Comparison of ENCODE assay signal across 14 cellular contexts in genomic region chr6:140623498-140623897, GRCh38.
DNase-seq lines count a peak whose midpoint lies in the region; TF ChIP-seq lines count a peak whose summit lies in the region.
"Had no signal": no experiment of that assay in that cellular context is flagged by ENCODE, and none has a peak within 500 bp of the region (broad histone marks: within the 10 kb centered on the region; RNA-seq: fewer than 3 reads in every experiment).

No MANE protein-coding gene starts in this region.

- DNase-seq in MCF 10A (ENCODE audit: unreplicated experiment) (peak; percentile 57), breast epithelium (ENCODE audit: low spot score in 2 of 2) (no peak), SJCRH30 (peak in 1 of 2 experiments; percentile 23), fibroblast of lung (ENCODE audit: low read depth in 2 of 2) (peak; percentile 79 to 92), HuH-7 (ENCODE audit: low spot score) (no peak), HuH-7.5 (ENCODE audit: low spot score) (no peak), Karpas-422 (no peak), uterus (no peak)
- DNase-seq: activated CD8-positive, alpha-beta T cell treated with anti-CD3 and anti-CD28 coated beads for 36 hours; activated naive CD4-positive, alpha-beta T cell; thyroid gland had no signal

- H3K36me3 Mint-ChIP-seq in MCF 10A (ENCODE audit: insufficient read depth, unreplicated experiment): no peaks in the 10 kb centered on the region

- no peaks in the 10 kb centered on the region for H3K27me3 Mint-ChIP-seq in MCF 10A (ENCODE audit: insufficient read depth, unreplicated experiment)
- H3K27me3 Mint-ChIP-seq: activated CD8-positive, alpha-beta T cell treated with anti-CD3 and anti-CD28 coated beads for 36 hours had no signal

- H3K4me2 ChIP-seq in fibroblast of lung (ENCODE audit: extremely low read depth, insufficient read depth, low read length) (peak overlapping the region; percentile 3), Karpas-422 (ENCODE audit: low read depth, low read length, poor library complexity, severe bottlenecking) (no peak overlapping the region)
- H3K4me2 ChIP-seq: KMS-11, smooth muscle cell had no signal

- H3K36me3 ChIP-seq in breast epithelium: no peaks in the 10 kb centered on the region
- no peaks in the 10 kb centered on the region for H3K36me3 ChIP-seq in SJCRH30
- H3K36me3 ChIP-seq in fibroblast of lung (ENCODE audit: control insufficient read depth, insufficient read depth, low read length): no peaks in the 10 kb centered on the region
- no peaks in the 10 kb centered on the region for H3K36me3 ChIP-seq in Karpas-422 (ENCODE audit: insufficient read depth, low read length)
- H3K36me3 ChIP-seq in uterus: no peaks in the 10 kb centered on the region
- H3K36me3 ChIP-seq: thyroid gland had no signal

- H3K4me1 ChIP-seq in breast epithelium (no peaks in the 10 kb centered on the region), SJCRH30 (no peaks in the 10 kb centered on the region; the same call in 1 of the 2 replicates), fibroblast of lung (ENCODE audit: control insufficient read depth, extremely low read depth, insufficient read depth, low read length) (no peaks in the 10 kb centered on the region), Karpas-422 (ENCODE audit: low read length) (no peaks in the 10 kb centered on the region), uterus (no peaks in the 10 kb centered on the region)
- H3K4me1 ChIP-seq: thyroid gland had no signal

- H3K27ac Mint-ChIP-seq in MCF 10A (ENCODE audit: low read depth, unreplicated experiment): no peak overlapping the region
- H3K27ac Mint-ChIP-seq: activated CD8-positive, alpha-beta T cell treated with anti-CD3 and anti-CD28 coated beads for 36 hours had no signal

- H3K9me3 Mint-ChIP-seq in MCF 10A (ENCODE audit: unreplicated experiment): peaks cover 28% of the 10 kb centered on the region

- H3K4me3 Mint-ChIP-seq in MCF 10A (ENCODE audit: unreplicated experiment): no peak overlapping the region
- H3K4me3 Mint-ChIP-seq: activated CD8-positive, alpha-beta T cell treated with anti-CD3 and anti-CD28 coated beads for 36 hours had no signal

- no TSS peak for BruUV-seq in MCF 10A (replicated peaks; lab: Mats Ljungman, UMichigan)

- no peak for TF ChIP-seq CTCF in MCF 10A (IDR thresholded peaks at IDR 0.05; ENCODE audit: unreplicated experiment)
- TF ChIP-seq CTCF in breast epithelium (IDR thresholded peaks at IDR 0.05): no peak
- TF ChIP-seq CTCF in fibroblast of lung (conservative IDR thresholded peaks at IDR 0.05 in 1 of 2, IDR thresholded peaks at IDR 0.05 in 1 of 2; ENCODE audit: low read depth in 1 of 2, low read length in 2 of 2): no peak
- TF ChIP-seq CTCF in uterus (IDR thresholded peaks at IDR 0.05): no peak

- H3K27me3 ChIP-seq in breast epithelium (no peaks in the 10 kb centered on the region), SJCRH30 (no peaks in the 10 kb centered on the region), fibroblast of lung (ENCODE audit: control insufficient read depth, insufficient read depth, low read length) (no peaks in the 10 kb centered on the region), Karpas-422 (ENCODE audit: low read length) (no peaks in the 10 kb centered on the region), uterus (no peaks in the 10 kb centered on the region)
- H3K27me3 ChIP-seq: thyroid gland had no signal

- peaks cover 14 to 26% of the 10 kb centered on the region in 2 donors for H3K9me3 ChIP-seq in breast epithelium
- peaks cover 4% of the 10 kb centered on the region for H3K9me3 ChIP-seq in SJCRH30 (replicated peaks)
- no peaks in the 10 kb centered on the region for H3K9me3 ChIP-seq in fibroblast of lung (ENCODE audit: control insufficient read depth, insufficient read depth, low read depth, low read length)
- H3K9me3 ChIP-seq in Karpas-422 (ENCODE audit: low read length): no peaks in the 10 kb centered on the region
- no peaks in the 10 kb centered on the region for H3K9me3 ChIP-seq in uterus
- H3K9me3 ChIP-seq: thyroid gland had no signal

- H3K4me3 ChIP-seq in breast epithelium (no peak overlapping the region), SJCRH30 (no peak overlapping the region), fibroblast of lung (replicated peaks in 1 of 4; ENCODE audit: control extremely low read depth in 1 of 4, insufficient read depth in 1 of 4, low read depth in 3 of 4, low read length in 4 of 4) (no peak overlapping the region), Karpas-422 (ENCODE audit: low read length) (no peak overlapping the region), uterus (no peak overlapping the region)
- H3K4me3 ChIP-seq: smooth muscle cell, thyroid gland had no signal

- H3K4me1 Mint-ChIP-seq in MCF 10A (ENCODE audit: insufficient read depth, unreplicated experiment): peaks cover 5% of the 10 kb centered on the region

- POLR2A ChIA-PET in MCF 10A (lab: Yijun Ruan, JAX): no interaction called here

- CTCF ChIA-PET in MCF 10A (lab: Yijun Ruan, JAX): no interaction called here

- intact Hi-C loops in MCF 10A (cut with micrococcal nuclease): no loop called here
- intact Hi-C loops in breast epithelium (cut with DNase I; ENCODE audit: low total_unique reads): no loop called here
- intact Hi-C loops in uterus (cut with DNase I; ENCODE audit: low total_unique reads): no loop called here

- H3K9ac ChIP-seq in fibroblast of lung (ENCODE audit: insufficient read depth, low read length) (no peak overlapping the region), Karpas-422 (ENCODE audit: low read length) (no peak overlapping the region)
- H3K9ac ChIP-seq: KMS-11 had no signal

- no peaks in the 10 kb centered on the region for H4K20me1 ChIP-seq in fibroblast of lung (ENCODE audit: control insufficient read depth, extremely low read depth, insufficient read depth, low read length)
- H4K20me1 ChIP-seq in Karpas-422 (ENCODE audit: insufficient read depth, low read depth, low read length): no peaks in the 10 kb centered on the region

- H3K27ac ChIP-seq in breast epithelium (no peak overlapping the region), SJCRH30 (peak overlapping the region; percentile 15; the same call in 1 of the 2 replicates), fibroblast of lung (ENCODE audit: insufficient read depth, low read length) (no peak overlapping the region), Karpas-422 (ENCODE audit: low read length) (no peak overlapping the region), uterus (no peak overlapping the region)
- H3K27ac ChIP-seq: 22Rv1, KMS-11, thyroid gland had no signal

- H2AFZ ChIP-seq in fibroblast of lung (ENCODE audit: low read length) (no peak overlapping the region), Karpas-422 (ENCODE audit: low read length) (no peak overlapping the region)

- no peak for TF ChIP-seq POLR2A in breast epithelium (IDR thresholded peaks at IDR 0.05)
- TF ChIP-seq POLR2A in uterus (IDR thresholded peaks at IDR 0.05): no peak

- no peaks in the 10 kb centered on the region for H3K79me2 ChIP-seq in fibroblast of lung (ENCODE audit: control insufficient read depth, insufficient read depth, low read length)
- H3K79me2 ChIP-seq in Karpas-422 (ENCODE audit: low read length): no peaks in the 10 kb centered on the region

- no peaks in the 10 kb centered on the region for H3K9me2 ChIP-seq in Karpas-422 (replicated peaks; ENCODE audit: insufficient read depth, low read length)

Comparison
In these comparisons a context has a peak if more than half of its experiments do, and no peak if none do; other contexts are left out.
1. DNase-seq: peak in MCF 10A (single experiment) and fibroblast of lung (2 of 2); none in breast epithelium (0 of 2), HuH-7 (single experiment), HuH-7.5 (single experiment), Karpas-422 (single experiment) and uterus (0 of 2).